ENCODE assay signal across 30 cellular contexts in genomic region chr10:3478632-3479240, GRCh38.
"Had no signal": no experiment of that assay in that cellular context is flagged by ENCODE, and none has a peak within 500 bp of the region (broad histone marks: within the 10 kb centered on the region; RNA-seq: fewer than 3 reads in every experiment).

No MANE protein-coding gene starts in this region.

- H3K4me3 ChIP-seq: dorsolateral prefrontal cortex, gastroesophageal sphincter, right lobe of liver, thoracic aorta, uterus had no signal

- H3K27ac ChIP-seq: dorsolateral prefrontal cortex, right lobe of liver, thoracic aorta, WERI-Rb-1 had no signal

- DNase-seq: activated CD4-positive, alpha-beta memory T cell treated with anti-CD3 and anti-CD28 coated beads, Interleukin-2, amount 10 ng/mL, durations not matched to agents 7 days and 5 days; activated CD4-positive, alpha-beta T cell treated with anti-CD3 and anti-CD28 coated beads, Interleukin-2, amount 10 ng/mL, durations not matched to agents 7 days and 5 days; activated CD8-positive, alpha-beta memory T cell treated with anti-CD3 and anti-CD28 coated beads, Interleukin-2, amount 50 U/mL, for 48 hours; activated gamma-delta T cell treated with Interleukin-2 at 50 U/mL for 16 hours; activated naive CD8-positive, alpha-beta T cell treated with anti-CD3 and anti-CD28 coated beads, Interleukin-2, amount 50 U/mL, for 24 hours; activated T-cell treated with anti-CD3 and anti-CD28 coated beads, Interleukin-2, amount 50 U/mL, for 4 hours; amygdala; dorsolateral prefrontal cortex; effector memory CD4-positive, alpha-beta T cell; erythroblast; hippocampal formation; immature natural killer cell; natural killer cell; posterior cingulate gyrus; stimulated activated CD4-positive, alpha-beta T cell treated with anti-CD3 and anti-CD28 coated beads, Interleukin-2, amount 100 ng/mL, for 48 hours; T-helper 17 cell; T1000; uterus; WERI-Rb-1 had no signal

- H3K36me3 ChIP-seq: gastroesophageal sphincter, right lobe of liver, thoracic aorta, uterus, WERI-Rb-1 had no signal

- H3K36me3 Mint-ChIP-seq: activated naive CD4-positive, alpha-beta T cell treated with anti-CD3 and anti-CD28 coated beads, Interleukin-2, amount 50 U/mL, for 24 hours; immature natural killer cell; memory B cell; natural killer cell; type B pancreatic cell had no signal

- FAIRE-seq: bronchial epithelial cell, colon had no signal

- H3K9me3 ChIP-seq: gastroesophageal sphincter, right lobe of liver, thoracic aorta, uterus had no signal

- H3K4me3 Mint-ChIP-seq: activated CD4-positive, alpha-beta memory T cell treated with anti-CD3 and anti-CD28 coated beads, Interleukin-2, amount 10 ng/mL, durations not matched to agents 7 days and 5 days; activated CD4-positive, alpha-beta T cell treated with anti-CD3 and anti-CD28 coated beads, Interleukin-2, amount 10 ng/mL, durations not matched to agents 7 days and 5 days; activated naive CD4-positive, alpha-beta T cell treated with anti-CD3 and anti-CD28 coated beads, Interleukin-2, amount 50 U/mL, for 24 hours; activated naive CD8-positive, alpha-beta T cell treated with anti-CD3 and anti-CD28 coated beads, Interleukin-2, amount 50 U/mL, for 24 hours; activated T-cell treated with anti-CD3 and anti-CD28 coated beads, Interleukin-2, amount 50 U/mL, for 4 hours; immature natural killer cell; memory B cell; natural killer cell; stimulated activated naive CD8-positive, alpha-beta T cell treated with anti-CD3 and anti-CD28 coated beads, Interleukin-15, Interleukin-2, amounts not matched to agents 100 ng/mL and 50 ng/mL, for 24 hours; T-helper 17 cell; type B pancreatic cell had no signal

- ATAC-seq: activated CD4-positive, CD25-positive, alpha-beta regulatory T cell treated with anti-CD3 and anti-CD28 coated beads, Interleukin-2, amount 50 U/mL, for 24 hours; activated naive CD8-positive, alpha-beta T cell treated with anti-CD3 and anti-CD28 coated beads, Interleukin-2, amount 50 U/mL, for 24 hours; activated T-cell treated with anti-CD3 and anti-CD28 coated beads, Interleukin-2, amount 50 U/mL, for 4 hours; gastroesophageal sphincter; natural killer cell; right lobe of liver; T-helper 17 cell had no signal

- H3K27ac Mint-ChIP-seq: activated CD4-positive, alpha-beta memory T cell treated with anti-CD3 and anti-CD28 coated beads, Interleukin-2, amount 10 ng/mL, durations not matched to agents 7 days and 5 days; activated CD4-positive, alpha-beta T cell treated with anti-CD3 and anti-CD28 coated beads, Interleukin-2, amount 10 ng/mL, durations not matched to agents 7 days and 5 days; activated naive CD4-positive, alpha-beta T cell treated with anti-CD3 and anti-CD28 coated beads, Interleukin-2, amount 50 U/mL, for 24 hours; activated naive CD8-positive, alpha-beta T cell treated with anti-CD3 and anti-CD28 coated beads, Interleukin-2, amount 50 U/mL, for 24 hours; immature natural killer cell; memory B cell; natural killer cell; stimulated activated naive CD8-positive, alpha-beta T cell treated with anti-CD3 and anti-CD28 coated beads, Interleukin-15, Interleukin-2, amounts not matched to agents 100 ng/mL and 50 ng/mL, for 24 hours had no signal

- H3K9me3 Mint-ChIP-seq: activated CD4-positive, alpha-beta memory T cell treated with anti-CD3 and anti-CD28 coated beads, Interleukin-2, amount 10 ng/mL, durations not matched to agents 7 days and 5 days; activated naive CD4-positive, alpha-beta T cell treated with anti-CD3 and anti-CD28 coated beads, Interleukin-2, amount 50 U/mL, for 24 hours; activated naive CD8-positive, alpha-beta T cell treated with anti-CD3 and anti-CD28 coated beads, Interleukin-2, amount 50 U/mL, for 24 hours; activated T-cell treated with anti-CD3 and anti-CD28 coated beads, Interleukin-2, amount 50 U/mL, for 4 hours; activated T-helper 17 cell treated with anti-CD3 and anti-CD28 coated beads, Interleukin-2, amount 50 U/mL, for 72 hours; immature natural killer cell; memory B cell; natural killer cell; stimulated activated naive CD8-positive, alpha-beta T cell treated with anti-CD3 and anti-CD28 coated beads, Interleukin-15, Interleukin-2, amounts not matched to agents 100 ng/mL and 50 ng/mL, for 24 hours; type B pancreatic cell had no signal

- H3K4me1 ChIP-seq: right lobe of liver, uterus had no signal

- H3K27me3 ChIP-seq: dorsolateral prefrontal cortex, gastroesophageal sphincter, right lobe of liver, uterus had no signal

- H3K27me3 Mint-ChIP-seq: activated naive CD4-positive, alpha-beta T cell treated with anti-CD3 and anti-CD28 coated beads, Interleukin-2, amount 50 U/mL, for 24 hours; activated T-helper 17 cell treated with anti-CD3 and anti-CD28 coated beads, Interleukin-2, amount 50 U/mL, for 72 hours; memory B cell had no signal
